Comparison of ENCODE assay signal across 25 cellular contexts in the genomic region with DNA sequence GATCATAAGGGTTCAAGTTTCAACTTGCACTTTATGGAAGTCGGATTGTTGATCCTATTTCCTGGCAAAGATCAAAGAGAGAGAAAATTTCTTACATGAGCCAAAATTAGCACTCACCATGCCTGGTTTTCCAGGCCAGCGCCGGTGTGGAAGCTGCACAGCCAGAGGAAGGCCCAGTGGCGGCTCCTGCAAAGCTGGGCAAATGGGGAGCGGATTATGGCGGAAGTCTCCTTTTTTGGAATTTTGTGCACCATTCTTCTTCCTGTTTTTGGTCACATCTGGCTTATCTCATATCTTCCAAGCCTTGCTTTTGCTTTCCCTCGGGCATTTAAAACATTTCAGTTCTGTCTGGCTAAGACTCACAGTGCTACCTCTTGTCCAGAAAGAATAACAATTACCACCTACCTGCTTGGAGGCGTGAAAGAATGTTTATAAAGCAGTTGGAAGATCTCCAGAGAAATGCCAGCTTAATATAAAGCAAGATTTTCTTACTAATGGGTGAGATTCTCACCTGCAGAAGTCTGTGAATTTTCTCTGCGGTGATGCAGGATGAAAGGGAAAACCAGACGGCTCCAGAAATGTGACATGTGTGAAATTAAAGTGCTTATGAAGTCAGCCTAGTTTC.
DNase-seq lines count a peak whose midpoint lies in the region; ATAC-seq and TF ChIP-seq lines count a peak whose summit lies in the region.
"Had no signal": no experiment of that assay in that cellular context is flagged by ENCODE, and none has a peak within 500 bp of the region (broad histone marks: within the 10 kb centered on the region; RNA-seq: fewer than 3 reads in every experiment).

No MANE protein-coding gene starts in this region.

- H4K91ac ChIP-seq in trophoblast cell (ENCODE audit: low read depth, low read length), result no peak overlapping the region

- peak overlapping the region; percentile 1 for H3K4me2 ChIP-seq in trophoblast cell (ENCODE audit: low read length)

- no CpG with 5 or more reads among the region's 10 CpGs for WGBS in trophoblast cell (ENCODE audit: extremely low coverage, insufficient coverage, insufficient read length)

- no peak overlapping the region for H3K14ac ChIP-seq in trophoblast cell (ENCODE audit: low read length)

- H3K27ac ChIP-seq in trophoblast cell (ENCODE audit: low read depth, low read length) (peak overlapping the region; percentile 73), gastrocnemius medialis (peak overlapping the region in 1 of 4 donors; percentile 10)
- H3K27ac ChIP-seq: BLaER1 treated with 17β-estradiol and CSF1 and Interleukin-3, amounts not matched to agents 10 nM and 100 nM; right atrium auricular region; spleen; VCaP had no signal

- H3K9me3 ChIP-seq in trophoblast cell (ENCODE audit: insufficient read depth, low read depth, low read length) (peaks cover 5% of the 10 kb centered on the region), gastrocnemius medialis (no peaks in the 10 kb centered on the region)
- H3K9me3 ChIP-seq: ascending aorta; BLaER1 treated with 17β-estradiol and CSF1 and Interleukin-3, amounts not matched to agents 10 nM and 100 nM; HAP-1; right atrium auricular region; spleen had no signal

- H3K36me3 ChIP-seq in trophoblast cell (ENCODE audit: control insufficient read depth in 1 of 2, insufficient read depth in 2 of 2, low read length in 2 of 2), result peaks cover 2 to 5% of the 10 kb centered on the region in 2 experiments
- no peaks in the 10 kb centered on the region for H3K36me3 ChIP-seq in gastrocnemius medialis
- H3K36me3 ChIP-seq: HAP-1, right atrium auricular region, spleen had no signal

- no peak overlapping the region for H3K9ac ChIP-seq in trophoblast cell (ENCODE audit: low read length)
- H3K9ac ChIP-seq: BLaER1 treated with 17β-estradiol and CSF1 and Interleukin-3, amounts not matched to agents 10 nM and 100 nM had no signal

- H3K4me1 ChIP-seq in trophoblast cell (ENCODE audit: control insufficient read depth in 1 of 2, insufficient read depth in 2 of 2, low read length in 2 of 2), result peaks cover 16 to 22% of the 10 kb centered on the region in 2 experiments
- peaks cover 11 to 12% of the 10 kb centered on the region in 2 donors for H3K4me1 ChIP-seq in gastrocnemius medialis
- H3K4me1 ChIP-seq: HAP-1, spleen had no signal

- H2BK120ac ChIP-seq in trophoblast cell (ENCODE audit: insufficient read depth, low read length, poor library complexity), result no peak overlapping the region

- H3K27me3 ChIP-seq in trophoblast cell (ENCODE audit: insufficient read depth, low read length) (no peaks in the 10 kb centered on the region), gastrocnemius medialis (no peaks in the 10 kb centered on the region)
- H3K27me3 ChIP-seq: ascending aorta; BLaER1 treated with 17β-estradiol and CSF1 and Interleukin-3, amounts not matched to agents 10 nM and 100 nM; right atrium auricular region had no signal

- no peak overlapping the region for H4K8ac ChIP-seq in trophoblast cell (ENCODE audit: low read depth, low read length)

- no peak overlapping the region for H2AFZ ChIP-seq in trophoblast cell (ENCODE audit: insufficient read depth, low read length, poor library complexity)

- intact Hi-C loops in gastrocnemius medialis (cut with DNase I; ENCODE audit: low total_unique reads), result no loop called here

- in situ Hi-C loops in KBM-7 (cut with MboI; ENCODE audit: low pct_unique_long_range_greater_than_20kb, low sequenced_read_pairs) (no loop called here), gastrocnemius medialis (cut with MboI; ENCODE audit: low sequenced_read_pairs in 4 of 4) (no loop called here)

- H3K79me1 ChIP-seq in trophoblast cell (ENCODE audit: low read length), result peaks cover 5% of the 10 kb centered on the region

- TF ChIP-seq POLR2A in gastrocnemius medialis (IDR thresholded peaks at IDR 0.05), result no peak

- H4K12ac ChIP-seq in trophoblast cell (ENCODE audit: low read depth, low read length), result no peak overlapping the region

- DNase-seq in KBM-7 (peak; percentile 6), astrocyte of the hippocampus (ENCODE audit: low read depth, low spot score) (peak; percentile 55), trophoblast cell (peak in 1 of 2 donors; percentile 41), NCI-H2029 treated with DMSO at 0.1 percent for 48 hours (lab: John Stamatoyannopoulos, UW) (no peak), gastrocnemius medialis (no peak), cerebellar cortex (ENCODE audit: low spot score) (no peak)
- DNase-seq: ACHN; activated CD4-positive, alpha-beta T cell treated with anti-CD3 and anti-CD28 coated beads, Interleukin-2, amount 50 U/mL, for 1 hour; activated CD8-positive, alpha-beta memory T cell treated with anti-CD3 and anti-CD28 coated beads, Interleukin-2, amount 10 ng/mL, durations not matched to agents 7 days and 5 days; Calu3; endodermal cell; NCI-H1092 treated with DMSO at 0.1 percent for 48 hours; NCI-H2029; NCI-H226; NCI-H748 treated with DMSO at 0.1 percent for 48 hours; spleen; stimulated activated CD4-positive, alpha-beta T cell treated with anti-CD3 and anti-CD28 coated beads, Interleukin-2, amount 100 ng/mL, for 48 hours had no signal

- ATAC-seq in esophagus mucosa, result peak; percentile 43
- ATAC-seq in gastrocnemius medialis, result no peak
- no peak for ATAC-seq in HG03460 (IDR thresholded peaks at IDR 0.05; ENCODE audit: unreplicated experiment)
- ATAC-seq: activated CD8-positive, alpha-beta memory T cell treated with anti-CD3 and anti-CD28 coated beads, Interleukin-2, amount 10 ng/mL, durations not matched to agents 7 days and 5 days; stimulated activated memory B cell treated with anti-CD40 and anti-IgM and Interleukin-4, amounts not matched to agents 10 μg/mL and 1 μg/mL and 100 μg/mL, for 72 hours had no signal

- no peak overlapping the region for H2AK5ac ChIP-seq in trophoblast cell (ENCODE audit: low read length)

- no peak overlapping the region for H3K4ac ChIP-seq in trophoblast cell (ENCODE audit: low read depth, low read length)

- no peak overlapping the region for H3K18ac ChIP-seq in trophoblast cell (ENCODE audit: low read length)

- H3K4me3 ChIP-seq in trophoblast cell (ENCODE audit: low read depth, low read length), result no peak overlapping the region
- H3K4me3 ChIP-seq in gastrocnemius medialis, result no peak overlapping the region
- H3K4me3 ChIP-seq: ascending aorta; BLaER1 treated with 17β-estradiol and CSF1 and Interleukin-3, amounts not matched to agents 10 nM and 100 nM; HAP-1; right atrium auricular region; spleen had no signal

- TF ChIP-seq CTCF in gastrocnemius medialis (IDR thresholded peaks at IDR 0.05 in 4 of 5, conservative IDR thresholded peaks at IDR 0.05 in 1 of 5), result no peak

- no peak overlapping the region for H2BK5ac ChIP-seq in trophoblast cell (ENCODE audit: low read depth, low read length, poor library complexity)

- no peak overlapping the region for H2BK12ac ChIP-seq in trophoblast cell (ENCODE audit: low read length)

- no peak overlapping the region for H3K23ac ChIP-seq in trophoblast cell (ENCODE audit: low read length)

- no peaks in the 10 kb centered on the region for H3K79me2 ChIP-seq in trophoblast cell (ENCODE audit: control insufficient read depth, insufficient read depth, low read length, poor library complexity)

Comparison
In these comparisons a context has a peak if more than half of its experiments do, and no peak if none do; other contexts are left out.
1. DNase-seq: peak in KBM-7 (single experiment) and astrocyte of the hippocampus (single experiment); none in NCI-H2029 treated with DMSO at 0.1 percent for 48 hours (single experiment), gastrocnemius medialis (0 of 2) and cerebellar cortex (single experiment).